25 cellular contexts compared by ENCODE assay signal in genomic region chr5:120451445-120451844, GRCh38.
"Had no signal": no experiment of that assay in that cellular context is flagged by ENCODE, and none has a peak within 500 bp of the region (broad histone marks: within the 10 kb centered on the region; RNA-seq: fewer than 3 reads in every experiment).

No MANE protein-coding gene starts in this region.

- H3K4me3 Mint-ChIP-seq: activated CD4-positive, alpha-beta memory T cell treated with anti-CD3 and anti-CD28 coated beads, Interleukin-2, amount 10 ng/mL, durations not matched to agents 7 days and 5 days; activated CD4-positive, alpha-beta T cell treated with anti-CD3 and anti-CD28 coated beads for 36 hours; activated CD4-positive, alpha-beta T cell treated with anti-CD3 and anti-CD28 coated beads, Interleukin-2, amount 10 ng/mL, durations not matched to agents 24 days and 14 days; activated naive CD4-positive, alpha-beta T cell treated with anti-CD3 and anti-CD28 coated beads for 36 hours; activated naive CD4-positive, alpha-beta T cell treated with anti-CD3 and anti-CD28 coated beads, Interleukin-2, amount 50 U/mL, for 24 hours; activated naive CD8-positive, alpha-beta T cell treated with anti-CD3 and anti-CD28 coated beads for 36 hours; activated naive CD8-positive, alpha-beta T cell treated with anti-CD3 and anti-CD28 coated beads, Interleukin-2, amount 50 U/mL, for 24 hours; activated T-cell treated with anti-CD3 and anti-CD28 coated beads, Interleukin-2, amount 50 U/mL, for 4 hours had no signal

- H3K4me1 ChIP-seq: adrenal gland, body of pancreas, colonic mucosa had no signal

- ATAC-seq: activated CD4-positive, alpha-beta T cell treated with anti-CD3 and anti-CD28 coated beads for 36 hours; activated naive CD8-positive, alpha-beta T cell treated with anti-CD3 and anti-CD28 coated beads, Interleukin-2, amount 50 U/mL, for 24 hours; body of pancreas; gastroesophageal sphincter had no signal

- H3K4me3 ChIP-seq: adrenal gland, body of pancreas, colonic mucosa, esophagus squamous epithelium, gastroesophageal sphincter had no signal

- H3K9me3 ChIP-seq: adrenal gland, body of pancreas, colonic mucosa, esophagus squamous epithelium, gastroesophageal sphincter had no signal

- H3K27ac ChIP-seq: adrenal gland, body of pancreas, colonic mucosa, epithelial cell of prostate, esophagus squamous epithelium, gastroesophageal sphincter had no signal

- H3K4me1 Mint-ChIP-seq: activated CD4-positive, alpha-beta memory T cell treated with anti-CD3 and anti-CD28 coated beads, Interleukin-2, amount 10 ng/mL, durations not matched to agents 7 days and 5 days; activated CD4-positive, alpha-beta T cell treated with anti-CD3 and anti-CD28 coated beads for 36 hours; activated CD4-positive, alpha-beta T cell treated with anti-CD3 and anti-CD28 coated beads, Interleukin-2, amount 10 ng/mL, durations not matched to agents 24 days and 14 days; activated naive CD4-positive, alpha-beta T cell treated with anti-CD3 and anti-CD28 coated beads, Interleukin-2, amount 50 U/mL, for 24 hours; activated naive CD8-positive, alpha-beta T cell treated with anti-CD3 and anti-CD28 coated beads for 36 hours; activated naive CD8-positive, alpha-beta T cell treated with anti-CD3 and anti-CD28 coated beads, Interleukin-2, amount 50 U/mL, for 24 hours had no signal

- H3K36me3 ChIP-seq: adrenal gland, colonic mucosa, esophagus squamous epithelium, gastroesophageal sphincter had no signal

- H3K9me3 Mint-ChIP-seq: activated CD4-positive, alpha-beta memory T cell treated with anti-CD3 and anti-CD28 coated beads, Interleukin-2, amount 10 ng/mL, durations not matched to agents 7 days and 5 days; activated CD4-positive, alpha-beta T cell treated with anti-CD3 and anti-CD28 coated beads, Interleukin-2, amount 10 ng/mL, durations not matched to agents 24 days and 14 days; activated naive CD4-positive, alpha-beta T cell treated with anti-CD3 and anti-CD28 coated beads for 36 hours; activated naive CD4-positive, alpha-beta T cell treated with anti-CD3 and anti-CD28 coated beads, Interleukin-2, amount 50 U/mL, for 24 hours; activated naive CD8-positive, alpha-beta T cell treated with anti-CD3 and anti-CD28 coated beads for 36 hours; activated naive CD8-positive, alpha-beta T cell treated with anti-CD3 and anti-CD28 coated beads, Interleukin-2, amount 50 U/mL, for 24 hours; activated T-cell treated with anti-CD3 and anti-CD28 coated beads, Interleukin-2, amount 50 U/mL, for 4 hours; activated T-helper 2 cell treated with anti-CD3 and anti-CD28 coated beads, Interferon-gamma antibody, Interleukin-2, Interleukin-4, amounts not matched to agents 10 μg/mL and 5 μg/mL and 100 μg/mL, durations not matched to agents 14 hours and 24 hours and 36 hours had no signal

- H3K36me3 Mint-ChIP-seq: activated naive CD4-positive, alpha-beta T cell treated with anti-CD3 and anti-CD28 coated beads, Interleukin-2, amount 50 U/mL, for 24 hours; activated naive CD8-positive, alpha-beta T cell treated with anti-CD3 and anti-CD28 coated beads for 36 hours had no signal

- H3K27me3 ChIP-seq: adrenal gland, body of pancreas, colonic mucosa, esophagus squamous epithelium, gastroesophageal sphincter had no signal

- H3K27me3 Mint-ChIP-seq: activated CD4-positive, alpha-beta memory T cell treated with anti-CD3 and anti-CD28 coated beads, Interleukin-2, amount 10 ng/mL, durations not matched to agents 7 days and 5 days; activated CD4-positive, alpha-beta T cell treated with anti-CD3 and anti-CD28 coated beads for 36 hours; activated naive CD4-positive, alpha-beta T cell treated with anti-CD3 and anti-CD28 coated beads, Interleukin-2, amount 50 U/mL, for 24 hours; activated naive CD8-positive, alpha-beta T cell treated with anti-CD3 and anti-CD28 coated beads for 36 hours had no signal

- H3K27ac Mint-ChIP-seq: activated CD4-positive, alpha-beta memory T cell treated with anti-CD3 and anti-CD28 coated beads, Interleukin-2, amount 10 ng/mL, durations not matched to agents 7 days and 5 days; activated CD4-positive, alpha-beta T cell treated with anti-CD3 and anti-CD28 coated beads for 36 hours; activated CD4-positive, alpha-beta T cell treated with anti-CD3 and anti-CD28 coated beads, Interleukin-2, amount 10 ng/mL, durations not matched to agents 24 days and 14 days; activated naive CD4-positive, alpha-beta T cell treated with anti-CD3 and anti-CD28 coated beads for 36 hours; activated naive CD4-positive, alpha-beta T cell treated with anti-CD3 and anti-CD28 coated beads, Interleukin-2, amount 50 U/mL, for 24 hours; activated naive CD8-positive, alpha-beta T cell treated with anti-CD3 and anti-CD28 coated beads for 36 hours; activated naive CD8-positive, alpha-beta T cell treated with anti-CD3 and anti-CD28 coated beads, Interleukin-2, amount 50 U/mL, for 24 hours; activated T-helper 2 cell treated with anti-CD3 and anti-CD28 coated beads, Interferon-gamma antibody, Interleukin-2, Interleukin-4, amounts not matched to agents 10 μg/mL and 5 μg/mL and 100 μg/mL, durations not matched to agents 14 hours and 24 hours and 36 hours had no signal

- DNase-seq: activated CD4-positive, alpha-beta memory T cell treated with anti-CD3 and anti-CD28 coated beads, Interleukin-2, amount 10 ng/mL, durations not matched to agents 7 days and 5 days; activated CD4-positive, alpha-beta T cell treated with anti-CD3 and anti-CD28 coated beads for 36 hours; activated CD4-positive, alpha-beta T cell treated with anti-CD3 and anti-CD28 coated beads, Interleukin-2, amount 10 ng/mL, durations not matched to agents 24 days and 14 days; activated CD4-positive, alpha-beta T cell treated with anti-CD3 and anti-CD28 coated beads, Interleukin-2, amount 50 U/mL, for 4 hours; activated CD4-positive, CD25-positive, alpha-beta regulatory T cell; activated CD4-positive, CD25-positive, alpha-beta regulatory T cell treated with anti-CD3 and anti-CD28 coated beads, Interleukin-2, amount 50 U/mL, for 72 hours; activated effector memory CD4-positive, alpha-beta T cell treated with anti-CD3 and anti-CD28 coated beads, Interleukin-2, amount 50 U/mL, for 16 hours; activated naive CD4-positive, alpha-beta T cell treated with anti-CD3 and anti-CD28 coated beads for 36 hours; activated naive CD8-positive, alpha-beta T cell treated with anti-CD3 and anti-CD28 coated beads for 36 hours; activated naive CD8-positive, alpha-beta T cell treated with anti-CD3 and anti-CD28 coated beads, Interleukin-2, amount 50 U/mL, for 24 hours; activated T-cell treated with anti-CD3 and anti-CD28 coated beads, Interleukin-2, amount 50 U/mL, for 4 hours; adrenal gland; amygdala; aorta; body of pancreas; caudate nucleus; colonic mucosa; effector CD8-positive, alpha-beta T cell; esophagus squamous epithelium; foreskin melanocyte; T-helper 2 cell had no signal
